In the genomic region with DNA sequence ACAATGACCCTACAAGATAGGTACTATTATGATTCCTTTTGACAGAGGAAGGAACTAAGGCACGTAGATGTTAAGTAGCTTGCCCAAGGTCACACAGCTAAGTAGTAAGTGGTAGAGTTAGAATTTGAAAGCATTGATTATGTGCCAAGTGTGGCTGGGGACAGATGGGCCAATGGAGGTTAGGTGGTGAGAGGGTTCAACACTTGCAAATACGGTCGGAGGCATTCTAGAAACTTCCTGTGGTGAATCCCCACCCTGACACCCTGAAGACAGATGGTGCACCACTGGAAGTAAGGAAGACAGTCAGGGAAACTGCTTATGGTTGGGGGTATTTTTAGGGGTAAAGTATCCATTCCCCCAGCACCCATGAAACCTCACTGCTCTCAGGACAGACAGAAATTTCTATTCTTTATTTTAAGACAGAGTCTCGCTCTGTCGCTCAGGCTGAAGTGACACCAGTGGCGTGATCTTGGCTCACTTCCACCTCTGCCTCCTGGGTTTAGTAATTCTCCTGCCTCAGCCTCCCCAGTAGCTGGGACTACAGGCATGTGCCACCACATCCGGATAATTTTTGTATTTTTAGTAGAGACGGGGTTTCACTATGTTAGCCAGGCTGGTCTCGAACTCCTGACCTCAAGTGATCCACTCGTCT, we compare ENCODE assay signal across 1 cellular context.
TF ChIP-seq lines count a peak whose summit lies in the region.

No MANE protein-coding gene starts in this region.

TF ChIP-seq in GM12878, 131 proteins besides CTCF, POLR2A, EP300 and RAD21 (continued from another document):
- TF ChIP-seq, protein P1, sequence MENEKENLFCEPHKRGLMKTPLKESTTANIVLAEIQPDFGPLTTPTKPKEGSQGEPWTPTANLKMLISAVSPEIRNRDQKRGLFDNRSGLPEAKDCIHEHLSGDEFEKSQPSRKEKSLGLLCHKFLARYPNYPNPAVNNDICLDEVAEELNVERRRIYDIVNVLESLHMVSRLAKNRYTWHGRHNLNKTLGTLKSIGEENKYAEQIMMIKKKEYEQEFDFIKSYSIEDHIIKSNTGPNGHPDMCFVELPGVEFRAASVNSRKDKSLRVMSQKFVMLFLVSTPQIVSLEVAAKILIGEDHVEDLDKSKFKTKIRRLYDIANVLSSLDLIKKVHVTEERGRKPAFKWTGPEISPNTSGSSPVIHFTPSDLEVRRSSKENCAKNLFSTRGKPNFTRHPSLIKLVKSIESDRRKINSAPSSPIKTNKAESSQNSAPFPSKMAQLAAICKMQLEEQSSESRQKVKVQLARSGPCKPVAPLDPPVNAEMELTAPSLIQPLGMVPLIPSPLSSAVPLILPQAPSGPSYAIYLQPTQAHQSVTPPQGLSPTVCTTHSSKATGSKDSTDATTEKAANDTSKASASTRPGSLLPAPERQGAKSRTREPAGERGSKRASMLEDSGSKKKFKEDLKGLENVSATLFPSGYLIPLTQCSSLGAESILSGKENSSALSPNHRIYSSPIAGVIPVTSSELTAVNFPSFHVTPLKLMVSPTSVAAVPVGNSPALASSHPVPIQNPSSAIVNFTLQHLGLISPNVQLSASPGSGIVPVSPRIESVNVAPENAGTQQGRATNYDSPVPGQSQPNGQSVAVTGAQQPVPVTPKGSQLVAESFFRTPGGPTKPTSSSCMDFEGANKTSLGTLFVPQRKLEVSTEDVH (IDR thresholded peaks at IDR 0.05; ENCODE audit: low read depth, partially characterized antibody): no peak
- TF ChIP-seq BHLHE40 (IDR thresholded peaks at IDR 0.05; ENCODE audit: borderline replicate concordance in 1 of 2, low read depth in 2 of 2, low read length in 1 of 2) (peak; percentile 12 to 26; a peak in 2 of 4 replicates), ETV6 (conservative IDR thresholded peaks at IDR 0.05 in 1 of 2, IDR thresholded peaks at IDR 0.05 in 1 of 2; ENCODE audit: borderline replicate concordance in 1 of 2, low read depth in 1 of 2) (no peak), SMC3 (IDR thresholded peaks at IDR 0.05; ENCODE audit: borderline replicate concordance, low read length) (no peak), SIN3A (IDR thresholded peaks at IDR 0.05; ENCODE audit: low read depth, low read length) (no peak), CHD2 (IDR thresholded peaks at IDR 0.05; ENCODE audit: borderline replicate concordance, low read depth, low read length) (no peak), HDGF (IDR thresholded peaks at IDR 0.05) (no peak), CHD4 (IDR thresholded peaks at IDR 0.05) (no peak), ZNF207 (IDR thresholded peaks at IDR 0.05; ENCODE audit: borderline replicate concordance) (no peak), POU2F2 (IDR thresholded peaks at IDR 0.05; ENCODE audit: borderline replicate concordance, low read depth, low read length) (no peak)
- TF ChIP-seq, protein P2, sequence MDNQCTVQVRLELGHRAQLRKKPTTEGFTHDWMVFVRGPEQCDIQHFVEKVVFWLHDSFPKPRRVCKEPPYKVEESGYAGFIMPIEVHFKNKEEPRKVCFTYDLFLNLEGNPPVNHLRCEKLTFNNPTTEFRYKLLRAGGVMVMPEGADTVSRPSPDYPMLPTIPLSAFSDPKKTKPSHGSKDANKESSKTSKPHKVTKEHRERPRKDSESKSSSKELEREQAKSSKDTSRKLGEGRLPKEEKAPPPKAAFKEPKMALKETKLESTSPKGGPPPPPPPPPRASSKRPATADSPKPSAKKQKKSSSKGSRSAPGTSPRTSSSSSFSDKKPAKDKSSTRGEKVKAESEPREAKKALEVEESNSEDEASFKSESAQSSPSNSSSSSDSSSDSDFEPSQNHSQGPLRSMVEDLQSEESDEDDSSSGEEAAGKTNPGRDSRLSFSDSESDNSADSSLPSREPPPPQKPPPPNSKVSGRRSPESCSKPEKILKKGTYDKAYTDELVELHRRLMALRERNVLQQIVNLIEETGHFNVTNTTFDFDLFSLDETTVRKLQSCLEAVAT (IDR thresholded peaks at IDR 0.05): no peak
- TF ChIP-seq, protein P3, sequence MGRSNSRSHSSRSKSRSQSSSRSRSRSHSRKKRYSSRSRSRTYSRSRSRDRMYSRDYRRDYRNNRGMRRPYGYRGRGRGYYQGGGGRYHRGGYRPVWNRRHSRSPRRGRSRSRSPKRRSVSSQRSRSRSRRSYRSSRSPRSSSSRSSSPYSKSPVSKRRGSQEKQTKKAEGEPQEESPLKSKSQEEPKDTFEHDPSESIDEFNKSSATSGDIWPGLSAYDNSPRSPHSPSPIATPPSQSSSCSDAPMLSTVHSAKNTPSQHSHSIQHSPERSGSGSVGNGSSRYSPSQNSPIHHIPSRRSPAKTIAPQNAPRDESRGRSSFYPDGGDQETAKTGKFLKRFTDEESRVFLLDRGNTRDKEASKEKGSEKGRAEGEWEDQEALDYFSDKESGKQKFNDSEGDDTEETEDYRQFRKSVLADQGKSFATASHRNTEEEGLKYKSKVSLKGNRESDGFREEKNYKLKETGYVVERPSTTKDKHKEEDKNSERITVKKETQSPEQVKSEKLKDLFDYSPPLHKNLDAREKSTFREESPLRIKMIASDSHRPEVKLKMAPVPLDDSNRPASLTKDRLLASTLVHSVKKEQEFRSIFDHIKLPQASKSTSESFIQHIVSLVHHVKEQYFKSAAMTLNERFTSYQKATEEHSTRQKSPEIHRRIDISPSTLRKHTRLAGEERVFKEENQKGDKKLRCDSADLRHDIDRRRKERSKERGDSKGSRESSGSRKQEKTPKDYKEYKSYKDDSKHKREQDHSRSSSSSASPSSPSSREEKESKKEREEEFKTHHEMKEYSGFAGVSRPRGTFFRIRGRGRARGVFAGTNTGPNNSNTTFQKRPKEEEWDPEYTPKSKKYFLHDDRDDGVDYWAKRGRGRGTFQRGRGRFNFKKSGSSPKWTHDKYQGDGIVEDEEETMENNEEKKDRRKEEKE (IDR thresholded peaks at IDR 0.05): no peak
